Comparison of ENCODE assay signal across 17 cellular contexts in the genomic region with DNA sequence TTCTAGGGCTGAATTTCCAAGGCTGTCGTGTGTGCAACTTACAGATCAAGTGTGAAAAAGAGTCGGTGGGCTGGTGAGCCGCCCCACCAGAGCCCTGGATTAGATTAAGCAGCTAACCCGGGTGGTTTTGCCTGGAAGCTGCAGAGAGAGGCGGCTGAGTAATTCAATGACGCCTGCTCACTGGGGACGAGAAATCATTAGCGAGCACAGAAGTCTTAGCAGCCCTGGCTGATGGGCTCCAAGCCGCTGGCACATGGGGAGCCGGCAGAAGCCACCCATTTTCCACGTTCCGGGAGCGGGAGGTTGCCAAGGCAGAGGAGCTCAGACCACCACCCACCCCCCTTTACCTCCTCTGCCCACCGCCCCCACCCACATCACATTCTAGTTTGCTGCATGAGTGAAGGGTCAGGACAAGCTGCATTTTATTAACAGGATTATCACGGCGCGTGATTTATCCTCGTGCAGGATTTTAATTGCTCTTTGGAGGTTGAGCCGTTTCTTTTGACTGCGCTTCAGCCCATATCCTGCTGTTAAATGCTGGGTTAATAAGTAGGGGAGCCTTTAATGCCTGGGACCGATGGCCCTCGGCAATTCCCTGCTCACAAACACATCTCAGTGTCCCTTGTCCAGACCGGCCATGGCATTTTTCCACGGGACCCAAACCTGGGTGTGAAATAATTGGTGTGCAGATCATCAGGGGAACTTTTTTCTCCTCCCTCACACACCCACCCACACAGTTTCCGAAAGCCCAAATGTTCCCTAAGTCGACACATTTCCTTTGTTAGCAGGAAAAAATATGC. TPM values are rescaled to one million over a fixed set of nuclear protein-coding genes. Genes with fewer than 3 reads are reported as not detected.
DNase-seq lines count a peak whose midpoint lies in the region; ATAC-seq and TF ChIP-seq lines count a peak whose summit lies in the region.
"Had no signal": no experiment of that assay in that cellular context is flagged by ENCODE, and none has a peak within 500 bp of the region (broad histone marks: within the 10 kb centered on the region; RNA-seq: fewer than 3 reads in every experiment).

No MANE protein-coding gene starts in this region.

- H3K27ac Mint-ChIP-seq in activated T-cell treated with anti-CD3 and anti-CD28 coated beads, Interleukin-2, amount 50 U/mL, for 24 hours = peak overlapping the region; percentile 4
- H3K27ac Mint-ChIP-seq in WTC11 (peak overlapping the region; percentile 47; the same call in 1 of the 2 replicates), glutamatergic neuron (ENCODE audit: unreplicated experiment) (peak overlapping the region; percentile 48), T-helper 17 cell (no peak overlapping the region)
- H3K27ac Mint-ChIP-seq: progenitor cell of endocrine pancreas had no signal

- TF ChIP-seq CTCF in WTC11 (IDR thresholded peaks at IDR 0.05) (no peak), glutamatergic neuron (IDR thresholded peaks at IDR 0.05; ENCODE audit: partially characterized antibody, unreplicated experiment) (no peak)

- peaks cover 56% of the 10 kb centered on the region for H3K27me3 Mint-ChIP-seq in activated T-cell treated with anti-CD3 and anti-CD28 coated beads, Interleukin-2, amount 50 U/mL, for 24 hours
- H3K27me3 Mint-ChIP-seq in activated T-cell treated with anti-CD3 and anti-CD28 coated beads, Interleukin-2, amount 50 U/mL, for 4 hours (ENCODE audit: low read depth) = no peaks in the 10 kb centered on the region
- no peaks in the 10 kb centered on the region for H3K27me3 Mint-ChIP-seq in WTC11 (ENCODE audit: low read depth)
- no peaks in the 10 kb centered on the region for H3K27me3 Mint-ChIP-seq in glutamatergic neuron (ENCODE audit: unreplicated experiment)
- H3K27me3 Mint-ChIP-seq in T-helper 17 cell = no peaks in the 10 kb centered on the region
- H3K27me3 Mint-ChIP-seq: progenitor cell of endocrine pancreas had no signal

- CTCF ChIA-PET in WTC11 (lab: Charles Lee) = interaction anchor here (0.7 to 0.8 kb wide), 2 partner anchors 15 to 73 kb away, joined by 3 read pairs; no protein-coding TSS in a partner anchor

- no peaks in the 10 kb centered on the region for H3K9me3 ChIP-seq in T-helper 17 cell (ENCODE audit: control insufficient read depth, low read length, poor library complexity, severe bottlenecking)
- H3K9me3 ChIP-seq: SJSA1 had no signal

- H3K4me3 Mint-ChIP-seq in activated T-cell treated with anti-CD3 and anti-CD28 coated beads, Interleukin-2, amount 50 U/mL, for 24 hours = no peak overlapping the region
- no peak overlapping the region for H3K4me3 Mint-ChIP-seq in activated T-cell treated with anti-CD3 and anti-CD28 coated beads, Interleukin-2, amount 50 U/mL, for 4 hours
- H3K4me3 Mint-ChIP-seq in WTC11 = no peak overlapping the region
- H3K4me3 Mint-ChIP-seq in glutamatergic neuron (ENCODE audit: unreplicated experiment) = peak overlapping the region; percentile 57
- no peak overlapping the region for H3K4me3 Mint-ChIP-seq in T-helper 17 cell
- H3K4me3 Mint-ChIP-seq: CD14-positive monocyte had no signal

- H3K4me1 Mint-ChIP-seq in activated T-cell treated with anti-CD3 and anti-CD28 coated beads, Interleukin-2, amount 50 U/mL, for 24 hours (ENCODE audit: low read depth) = peaks cover 54% of the 10 kb centered on the region
- peaks cover 34% of the 10 kb centered on the region for H3K4me1 Mint-ChIP-seq in activated T-cell treated with anti-CD3 and anti-CD28 coated beads, Interleukin-2, amount 50 U/mL, for 4 hours (ENCODE audit: low read depth)
- H3K4me1 Mint-ChIP-seq in WTC11 (peaks cover 53% of the 10 kb centered on the region), glutamatergic neuron (ENCODE audit: low read depth, unreplicated experiment) (peaks cover 19% of the 10 kb centered on the region), T-helper 17 cell (peaks cover 12% of the 10 kb centered on the region)

- peaks cover 55% of the 10 kb centered on the region for H3K36me3 Mint-ChIP-seq in activated T-cell treated with anti-CD3 and anti-CD28 coated beads, Interleukin-2, amount 50 U/mL, for 24 hours (ENCODE audit: low read depth)
- H3K36me3 Mint-ChIP-seq in activated T-cell treated with anti-CD3 and anti-CD28 coated beads, Interleukin-2, amount 50 U/mL, for 4 hours (ENCODE audit: insufficient read depth) = peaks cover 13% of the 10 kb centered on the region
- H3K36me3 Mint-ChIP-seq in WTC11 = peaks cover 19% of the 10 kb centered on the region
- no peaks in the 10 kb centered on the region for H3K36me3 Mint-ChIP-seq in glutamatergic neuron (ENCODE audit: unreplicated experiment)
- no peaks in the 10 kb centered on the region for H3K36me3 Mint-ChIP-seq in T-helper 17 cell (ENCODE audit: low read depth)

- no peak for DNase-seq in activated T-cell treated with anti-CD3 and anti-CD28 coated beads, Interleukin-2, amount 50 U/mL, for 24 hours
- DNase-seq in activated T-cell treated with anti-CD3 and anti-CD28 coated beads, Interleukin-2, amount 50 U/mL, for 4 hours = no peak
- no peak for DNase-seq in WTC11 (ENCODE audit: low spot score)
- peak; percentile 39 for DNase-seq in glutamatergic neuron
- DNase-seq in retina = peak; percentile 39
- DNase-seq in T-helper 17 cell = no peak
- DNase-seq: activated CD4-positive, alpha-beta T cell treated with anti-CD3 and anti-CD28 coated beads for 48 hours; activated effector memory CD4-positive, alpha-beta T cell treated with anti-CD3 and anti-CD28 coated beads, Interleukin-2, amount 50 U/mL, for 16 hours; midbrain; NCI-H1105; NCI-H510A treated with DMSO at 0.1 percent for 48 hours; T-helper 1 cell had no signal

- H3K9me3 Mint-ChIP-seq in activated T-cell treated with anti-CD3 and anti-CD28 coated beads, Interleukin-2, amount 50 U/mL, for 24 hours = no peaks in the 10 kb centered on the region
- H3K9me3 Mint-ChIP-seq in activated T-cell treated with anti-CD3 and anti-CD28 coated beads, Interleukin-2, amount 50 U/mL, for 4 hours = no peaks in the 10 kb centered on the region
- H3K9me3 Mint-ChIP-seq in WTC11 = no peaks in the 10 kb centered on the region
- no peaks in the 10 kb centered on the region for H3K9me3 Mint-ChIP-seq in glutamatergic neuron (ENCODE audit: unreplicated experiment)

- POLR2A ChIA-PET in WTC11 (lab: Charles Lee) = interaction anchor here (0.5 kb wide), 1 partner anchor 107 kb away, joined by 3 read pairs; no protein-coding TSS in a partner anchor

- no peak for ATAC-seq in activated T-cell treated with anti-CD3 and anti-CD28 coated beads, Interleukin-2, amount 50 U/mL, for 4 hours
- no peak for ATAC-seq in WTC11
- no peak for ATAC-seq in GM18868 (IDR thresholded peaks at IDR 0.05; ENCODE audit: unreplicated experiment)
- ATAC-seq in T-helper 17 cell = no peak
- ATAC-seq in HG03342 (IDR thresholded peaks at IDR 0.05; ENCODE audit: unreplicated experiment) = no peak

TF ChIP-seq in WTC11, 78 proteins besides CTCF, POLR2A, EP300 and RAD21:
- no peak for TF ChIP-seq NFYB (CRISPR knock-in tag; conservative IDR thresholded peaks at IDR 0.05; ENCODE audit: low read depth)
- TF ChIP-seq ZNF416 (CRISPR knock-in tag; IDR thresholded peaks at IDR 0.05) = no peak

RNA-seq across cellular contexts. Expression of gene BCOR, which starts 19.1 kb away (rescaled TPM):
- 10 to 100 TPM; 53.4 to 58.5 (median 54.5) TPM for total RNA-seq in activated T-cell treated with anti-CD3 and anti-CD28 coated beads, Interleukin-2, amount 50 U/mL, for 4 hours
- total RNA-seq in WTC11 (2021) (41.1 to 44.5 TPM (median 43.1 TPM) in 3 replicates), glutamatergic neuron (ENCODE audit: unreplicated experiment) (59.0 TPM), T-helper 17 cell (10 to 100 TPM; 24.7 to 29.1 TPM)

Comparison
In these comparisons a context has a peak if more than half of its experiments do, and no peak if none do; other contexts are left out.
1. DNase-seq: peak in glutamatergic neuron (single experiment) and retina (single experiment); none in activated T-cell treated with anti-CD3 and anti-CD28 coated beads, Interleukin-2, amount 50 U/mL, for 24 hours (single experiment), activated T-cell treated with anti-CD3 and anti-CD28 coated beads, Interleukin-2, amount 50 U/mL, for 4 hours (single experiment), WTC11 (single experiment) and T-helper 17 cell (0 of 3).